In the genomic region with DNA sequence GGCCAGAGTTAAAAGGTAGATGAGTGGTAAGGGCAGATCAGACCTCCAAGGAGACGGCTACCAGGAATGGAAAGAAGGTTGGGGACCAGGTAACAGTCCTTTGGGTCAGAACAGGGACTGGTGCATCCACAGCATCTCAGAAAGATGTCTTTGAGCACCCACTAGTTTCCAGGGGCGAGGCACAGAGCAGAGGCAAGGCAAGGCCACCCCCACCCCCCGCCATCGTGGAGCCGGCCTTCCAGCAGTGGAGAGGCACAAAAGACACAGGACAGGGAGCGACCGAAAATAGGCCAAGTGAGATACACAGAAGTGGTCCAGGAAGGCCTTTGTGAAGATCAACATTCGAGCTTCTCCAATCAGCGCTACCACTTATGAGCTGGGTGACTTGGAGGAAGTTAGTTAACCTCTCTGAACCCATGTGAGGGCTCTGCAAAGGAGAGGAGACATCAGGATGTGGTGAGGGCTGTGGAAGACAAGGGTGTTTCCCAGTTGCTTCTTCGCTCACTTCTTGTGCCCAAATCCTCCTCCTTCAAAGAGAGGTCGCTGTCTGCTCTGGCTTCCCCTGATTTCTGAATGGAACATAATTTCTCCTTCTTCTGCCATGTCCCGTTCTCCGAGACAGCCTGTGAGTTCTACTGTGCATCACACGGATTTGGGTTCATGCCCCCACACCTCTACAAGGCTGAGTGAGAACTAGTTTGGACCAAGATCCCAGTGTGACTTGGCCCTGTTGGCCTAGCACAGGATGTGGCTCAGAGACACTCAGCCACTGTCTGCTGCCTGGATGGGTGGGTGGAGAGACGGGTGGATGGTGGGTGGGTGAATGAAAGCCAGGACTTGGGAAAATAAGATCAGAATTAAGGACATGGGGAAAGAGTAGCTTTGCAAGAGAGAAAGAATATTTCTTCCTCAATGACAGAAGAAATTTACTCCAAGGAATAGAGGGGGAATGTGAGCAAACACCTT, we compare ENCODE assay signal across 17 cellular contexts. TPM values are rescaled to one million over a fixed set of nuclear protein-coding genes. Genes with fewer than 3 reads are reported as not detected.
"Had no signal": no experiment of that assay in that cellular context is flagged by ENCODE, and none has a peak within 500 bp of the region (broad histone marks: within the 10 kb centered on the region; RNA-seq: fewer than 3 reads in every experiment).

No MANE protein-coding gene starts in this region.

- H3K9me3 ChIP-seq: body of pancreas, esophagus muscularis mucosa, gastrocnemius medialis, sigmoid colon had no signal

- H3K36me3 ChIP-seq: esophagus muscularis mucosa, gastrocnemius medialis, sigmoid colon had no signal

- H3K4me2 ChIP-seq: smooth muscle cell had no signal

- H3K4me1 ChIP-seq: body of pancreas, esophagus muscularis mucosa, gastrocnemius medialis, sigmoid colon had no signal

- ATAC-seq: body of pancreas; gastrocnemius medialis; left ventricle myocardium superior; stimulated activated naive B cell treated with anti-CD40 and anti-IgM and Interleukin-4, amounts not matched to agents 10 μg/mL and 1 μg/mL and 100 μg/mL, for 72 hours; WTC11 had no signal

- DNase-seq: activated CD4-positive, alpha-beta T cell treated with anti-CD3 and anti-CD28 coated beads, Interleukin-2, amount 10 ng/mL, durations not matched to agents 24 days and 14 days; activated naive CD4-positive, alpha-beta T cell treated with anti-CD3 and anti-CD28 coated beads, Interleukin-2, amount 10 ng/mL, durations not matched to agents 7 days and 5 days; activated T-cell treated with anti-CD3 and anti-CD28 coated beads, Interleukin-2, amount 50 U/mL, for 24 hours; body of pancreas; central memory CD4-positive, alpha-beta T cell; gastrocnemius medialis; left ventricle myocardium superior; sigmoid colon; stimulated activated CD4-positive, alpha-beta T cell treated with anti-CD3 and anti-CD28 coated beads, Interleukin-15, amount 100 ng/mL, for 24 hours; stimulated activated naive B cell treated with anti-CD40 and anti-IgM and Interleukin-4, amounts not matched to agents 10 μg/mL and 1 μg/mL and 100 μg/mL, for 72 hours; T1000 had no signal

- H3K36me3 Mint-ChIP-seq: activated naive CD4-positive, alpha-beta T cell treated with anti-CD3 and anti-CD28 coated beads, Interleukin-2, amount 10 ng/mL, durations not matched to agents 7 days and 5 days; WTC11 had no signal

- H3K4me3 ChIP-seq: body of pancreas, esophagus muscularis mucosa, gastrocnemius medialis, sigmoid colon, smooth muscle cell had no signal

- H3K27ac ChIP-seq: body of pancreas, esophagus muscularis mucosa, gastrocnemius medialis, sigmoid colon had no signal

- H3K27me3 ChIP-seq: body of pancreas had no signal

- H3K4me1 Mint-ChIP-seq: activated CD4-positive, alpha-beta T cell treated with anti-CD3 and anti-CD28 coated beads, Interleukin-2, amount 10 ng/mL, durations not matched to agents 24 days and 14 days; activated naive CD4-positive, alpha-beta T cell treated with anti-CD3 and anti-CD28 coated beads, Interleukin-2, amount 10 ng/mL, durations not matched to agents 7 days and 5 days had no signal

- H3K27ac Mint-ChIP-seq: activated CD4-positive, alpha-beta T cell treated with anti-CD3 and anti-CD28 coated beads, Interleukin-2, amount 10 ng/mL, durations not matched to agents 24 days and 14 days; activated naive CD4-positive, alpha-beta T cell treated with anti-CD3 and anti-CD28 coated beads, Interleukin-2, amount 10 ng/mL, durations not matched to agents 7 days and 5 days; activated T-cell treated with anti-CD3 and anti-CD28 coated beads, Interleukin-2, amount 50 U/mL, for 24 hours; progenitor cell of endocrine pancreas; stimulated activated naive B cell treated with anti-CD40 and anti-IgM and Interleukin-4, amounts not matched to agents 10 μg/mL and 1 μg/mL and 100 μg/mL, for 72 hours; WTC11 had no signal

- H3K4me3 Mint-ChIP-seq: activated CD4-positive, alpha-beta T cell treated with anti-CD3 and anti-CD28 coated beads, Interleukin-2, amount 10 ng/mL, durations not matched to agents 24 days and 14 days; activated naive CD4-positive, alpha-beta T cell treated with anti-CD3 and anti-CD28 coated beads, Interleukin-2, amount 10 ng/mL, durations not matched to agents 7 days and 5 days; activated T-cell treated with anti-CD3 and anti-CD28 coated beads, Interleukin-2, amount 50 U/mL, for 24 hours; neural crest cell; stimulated activated naive B cell treated with anti-CD40 and anti-IgM and Interleukin-4, amounts not matched to agents 10 μg/mL and 1 μg/mL and 100 μg/mL, for 72 hours; WTC11 had no signal

- H3K9me3 Mint-ChIP-seq: activated CD4-positive, alpha-beta T cell treated with anti-CD3 and anti-CD28 coated beads, Interleukin-2, amount 10 ng/mL, durations not matched to agents 24 days and 14 days; activated naive CD4-positive, alpha-beta T cell treated with anti-CD3 and anti-CD28 coated beads, Interleukin-2, amount 10 ng/mL, durations not matched to agents 7 days and 5 days; activated T-cell treated with anti-CD3 and anti-CD28 coated beads, Interleukin-2, amount 50 U/mL, for 24 hours; neural crest cell; stimulated activated naive B cell treated with anti-CD40 and anti-IgM and Interleukin-4, amounts not matched to agents 10 μg/mL and 1 μg/mL and 100 μg/mL, for 72 hours; WTC11 had no signal

RNA-seq across cellular contexts. Expression of gene MSX1, which starts 16.7 kb away (rescaled TPM):
- total RNA-seq: activated CD4-positive, alpha-beta T cell treated with anti-CD3 and anti-CD28 coated beads, Interleukin-2, amount 10 ng/mL, durations not matched to agents 24 days and 14 days; T-helper 1 cell treated with Interleukin-12 subunit alpha and Interleukin-12 subunit beta and Interleukin-4 antibody, amounts not matched to agents 30 ng/mL and 1 ng/mL, for 36 hours had no signal
